ENCODE assay signal across 8 cellular contexts in genomic region chr4:87007345-87008181, GRCh38.
DNase-seq lines count a peak whose midpoint lies in the region; TF ChIP-seq lines count a peak whose summit lies in the region.

No MANE protein-coding gene starts in this region.

- TF ChIP-seq CTCF in epithelial cell of proximal tubule (conservative IDR thresholded peaks at IDR 0.05; ENCODE audit: low read depth, low read length) = peak; percentile 5

- peak; percentile 50 for DNase-seq in NCI-H2107 treated with DMSO at 0.1 percent for 48 hours (lab: John Stamatoyannopoulos, UW; ENCODE audit: unreplicated experiment)
- no peak for DNase-seq in NCI-H2107 (lab: John Stamatoyannopoulos, UW)
- DNase-seq in NCI-H524 treated with DMSO at 0.1 percent for 48 hours (lab: John Stamatoyannopoulos, UW) = peak; percentile 22
- peak; percentile 33 for DNase-seq in activated T-cell treated with anti-CD3 and anti-CD28 coated beads for 24 hours (ENCODE audit: low read depth)
- no peak for DNase-seq in epithelial cell of proximal tubule (ENCODE audit: low read depth)
- DNase-seq in NCI-H774 (lab: John Stamatoyannopoulos, UW) = no peak

- H3K27me3 ChIP-seq in muscle layer of duodenum (ENCODE audit: low read depth, low read length) (no peaks in the 10 kb centered on the region), stomach smooth muscle (ENCODE audit: control insufficient read depth in 1 of 2, insufficient read depth in 2 of 2, low read length in 2 of 2) (no peaks in the 10 kb centered on the region)

- peak overlapping the region; percentile 89 to 98 for H3K9ac ChIP-seq in stomach smooth muscle (ENCODE audit: low read length in 2 of 2)

- H3K9me3 ChIP-seq in muscle layer of duodenum (ENCODE audit: control insufficient read depth in 1 of 2, low read length in 2 of 2) = no peaks in the 10 kb centered on the region
- no peaks in the 10 kb centered on the region for H3K9me3 ChIP-seq in stomach smooth muscle (ENCODE audit: control insufficient read depth in 2 of 2, low read length in 2 of 2)

- H3K36me3 ChIP-seq in muscle layer of duodenum (ENCODE audit: control insufficient read depth in 1 of 2, insufficient read depth in 2 of 2, low read length in 2 of 2) (peaks cover 0 to 4% of the 10 kb centered on the region in 2 donors), stomach smooth muscle (ENCODE audit: control insufficient read depth in 2 of 2, insufficient read depth in 2 of 2, low read length in 2 of 2) (no peaks in the 10 kb centered on the region)

- peaks cover 13 to 30% of the 10 kb centered on the region in 2 donors for H3K4me1 ChIP-seq in muscle layer of duodenum (ENCODE audit: control insufficient read depth in 1 of 2, insufficient read depth in 2 of 2, low read length in 2 of 2)
- peaks cover 11% of the 10 kb centered on the region for H3K4me1 ChIP-seq in stomach smooth muscle (ENCODE audit: control insufficient read depth, insufficient read depth, low read length)

- H3K27ac ChIP-seq in muscle layer of duodenum (ENCODE audit: low read length) = peak overlapping the region; percentile 98
- peak overlapping the region; percentile 90 for H3K27ac ChIP-seq in stomach smooth muscle (ENCODE audit: low read length)

- H3K4me3 ChIP-seq in epithelial cell of proximal tubule (ENCODE audit: low read depth, low read length) (peak overlapping the region; percentile 86), muscle layer of duodenum (ENCODE audit: low read depth in 1 of 2, low read length in 2 of 2) (peak overlapping the region; percentile 88 to 92), stomach smooth muscle (ENCODE audit: low read length in 2 of 2) (peak overlapping the region; percentile 94 to 96)

Comparison
In these comparisons a context has a peak if more than half of its experiments do, and no peak if none do; other contexts are left out.
1. DNase-seq: peak in NCI-H2107 treated with DMSO at 0.1 percent for 48 hours (single experiment), NCI-H524 treated with DMSO at 0.1 percent for 48 hours (single experiment) and activated T-cell treated with anti-CD3 and anti-CD28 coated beads for 24 hours (single experiment); none in NCI-H2107 (single experiment), epithelial cell of proximal tubule (single experiment) and NCI-H774 (single experiment).
2. Peak in every context shown above with its lines, with median percentiles within 50 percentile points of each other: H3K4me3 ChIP-seq.